17 cellular contexts compared by ENCODE assay signal in genomic region chr1:21247892-21248715, GRCh38.
"Had no signal": no experiment of that assay in that cellular context is flagged by ENCODE, and none has a peak within 500 bp of the region (broad histone marks: within the 10 kb centered on the region; RNA-seq: fewer than 3 reads in every experiment).

No MANE protein-coding gene starts in this region.

- H3K4me1 ChIP-seq: gastrocnemius medialis, testis had no signal

- H3K9me3 Mint-ChIP-seq: activated CD4-positive, alpha-beta T cell treated with anti-CD3 and anti-CD28 coated beads, Interleukin-2, amount 10 ng/mL, durations not matched to agents 24 days and 14 days; activated naive CD8-positive, alpha-beta T cell treated with anti-CD3 and anti-CD28 coated beads, Interleukin-2, amount 50 U/mL, for 24 hours had no signal

- H3K4me3 Mint-ChIP-seq: activated CD4-positive, alpha-beta T cell treated with anti-CD3 and anti-CD28 coated beads, Interleukin-2, amount 10 ng/mL, durations not matched to agents 24 days and 14 days; activated CD8-positive, alpha-beta T cell treated with anti-CD3 and anti-CD28 coated beads, Interleukin-2, amount 10 ng/mL, durations not matched to agents 7 days and 5 days; activated naive CD8-positive, alpha-beta T cell treated with anti-CD3 and anti-CD28 coated beads, Interleukin-2, amount 50 U/mL, for 24 hours had no signal

- ATAC-seq: activated CD8-positive, alpha-beta T cell treated with anti-CD3 and anti-CD28 coated beads, Interleukin-2, amount 10 ng/mL, durations not matched to agents 7 days and 5 days; activated naive CD8-positive, alpha-beta T cell treated with anti-CD3 and anti-CD28 coated beads, Interleukin-2, amount 50 U/mL, for 24 hours; gastrocnemius medialis; heart left ventricle; left lung had no signal

- H3K9me3 ChIP-seq: ascending aorta, gastrocnemius medialis, heart left ventricle, left lung, testis had no signal

- H3K4me3 ChIP-seq: ascending aorta, dorsolateral prefrontal cortex, gastrocnemius medialis, heart left ventricle, left lung, testis had no signal

- DNase-seq: activated CD4-positive, alpha-beta T cell treated with anti-CD3 and anti-CD28 coated beads, Interleukin-2, amount 10 ng/mL, durations not matched to agents 24 days and 14 days; activated CD4-positive, CD25-positive, alpha-beta regulatory T cell; activated CD8-positive, alpha-beta memory T cell treated with anti-CD3 and anti-CD28 coated beads, Interleukin-2, amount 50 U/mL, for 4 hours; activated CD8-positive, alpha-beta T cell treated with anti-CD3 and anti-CD28 coated beads, Interleukin-2, amount 10 ng/mL, durations not matched to agents 7 days and 5 days; activated naive CD4-positive, alpha-beta T cell; activated naive CD8-positive, alpha-beta T cell treated with anti-CD3 and anti-CD28 coated beads, Interleukin-2, amount 50 U/mL, for 24 hours; erythroblast; gastrocnemius medialis; left lung; mesenchymal stem cell; stimulated activated CD4-positive, alpha-beta T cell treated with anti-CD3 and anti-CD28 coated beads, Interleukin-4, amount 100 ng/mL, for 1 hour; stimulated activated naive CD4-positive, alpha-beta T cell treated with Interleukin-2 at 50 U/mL for 16 hours; SW 1271; testis had no signal

- H3K27ac ChIP-seq: gastrocnemius medialis, heart left ventricle, left lung, testis had no signal

- H3K27me3 Mint-ChIP-seq: activated CD4-positive, alpha-beta T cell treated with anti-CD3 and anti-CD28 coated beads, Interleukin-2, amount 10 ng/mL, durations not matched to agents 24 days and 14 days; activated naive CD8-positive, alpha-beta T cell treated with anti-CD3 and anti-CD28 coated beads, Interleukin-2, amount 50 U/mL, for 24 hours had no signal

- H3K27ac Mint-ChIP-seq: activated CD4-positive, alpha-beta T cell treated with anti-CD3 and anti-CD28 coated beads, Interleukin-2, amount 10 ng/mL, durations not matched to agents 24 days and 14 days; activated CD8-positive, alpha-beta T cell treated with anti-CD3 and anti-CD28 coated beads, Interleukin-2, amount 10 ng/mL, durations not matched to agents 7 days and 5 days; activated naive CD8-positive, alpha-beta T cell treated with anti-CD3 and anti-CD28 coated beads, Interleukin-2, amount 50 U/mL, for 24 hours had no signal

- H3K27me3 ChIP-seq: ascending aorta, dorsolateral prefrontal cortex, gastrocnemius medialis, heart left ventricle, left lung, testis had no signal
